Comparison of ENCODE assay signal across 8 cellular contexts in the genomic region with DNA sequence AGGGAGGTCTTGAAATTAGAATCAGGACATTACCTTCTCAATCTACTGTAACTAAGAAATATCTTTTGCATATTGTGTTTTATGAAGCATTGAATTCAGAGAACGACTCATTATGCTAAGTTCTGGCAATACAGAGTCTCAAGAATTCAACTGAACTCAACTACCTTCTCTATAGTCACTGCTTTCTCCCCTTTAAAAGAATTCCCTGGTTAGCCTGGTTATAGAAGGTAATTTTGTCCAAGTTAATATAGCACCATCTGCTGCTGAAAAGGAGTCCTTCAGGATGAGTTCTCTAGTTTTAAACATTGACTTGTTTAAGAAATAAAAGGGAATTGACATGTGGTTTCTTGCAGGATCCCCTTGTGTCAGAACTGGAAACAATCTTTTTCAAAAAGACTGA.
DNase-seq lines count a peak whose midpoint lies in the region; ATAC-seq, FAIRE-seq and TF ChIP-seq lines count a peak whose summit lies in the region.

No MANE protein-coding gene starts in this region.

- H3K36me3 ChIP-seq in GM12878 (ENCODE audit: control insufficient read depth in 2 of 2, insufficient read depth in 2 of 2, low read length in 1 of 2) = no peaks in the 10 kb centered on the region

- no peak overlapping the region for H3K9ac ChIP-seq in GM12878 (ENCODE audit: control insufficient read depth, insufficient read depth, low read length)

- no peak overlapping the region for H3K4me3 ChIP-seq in AG10803 (ENCODE audit: low read length)
- H3K4me3 ChIP-seq in GM12878 = no peak overlapping the region

- no peak for TF ChIP-seq POLR2A in GM12878 (IDR thresholded peaks at IDR 0.05; ENCODE audit: low read depth, low read length)

- RAD21 ChIA-PET in GM12878 (lab: Charles Lee; ENCODE audit: unreplicated experiment) = interaction anchor here (1.7 kb wide), 1 partner anchor 9 kb away, joined by 5 read pairs; no protein-coding TSS in a partner anchor

- ATAC-seq in GM12878 (no peak), left lobe of liver (peak; percentile 74), HG03521 (IDR thresholded peaks at IDR 0.05; ENCODE audit: unreplicated experiment) (no peak), GM19351 (IDR thresholded peaks at IDR 0.05; ENCODE audit: unreplicated experiment) (no peak)

- H3K9me3 ChIP-seq in GM12878 (replicated peaks; ENCODE audit: control insufficient read depth, insufficient read depth, low read length) = no peaks in the 10 kb centered on the region

- FAIRE-seq in GM12878 (lab: Jason Lieb, UNC) = no peak

- no peak overlapping the region for H3K27ac ChIP-seq in GM12878 (ENCODE audit: control insufficient read depth, insufficient read depth)

- H3K27me3 ChIP-seq in GM12878 (replicated peaks in 1 of 2; ENCODE audit: control insufficient read depth in 2 of 2, insufficient read depth in 2 of 2, low read length in 1 of 2) = peaks cover 3 to 4% of the 10 kb centered on the region in 2 experiments; a peak in 2 of 4 replicates

- CTCF ChIA-PET in GM12878 (lab: Yijun Ruan, JAX) = interaction anchor here (1.5 to 6.6 kb wide), 2 partner anchors 10 to 151 kb away, joined by 4 to 41 read pairs; no protein-coding TSS in a partner anchor

- SMC1A ChIA-PET in GM12878 (lab: Charles Lee; ENCODE audit: uncharacterized antibody, unreplicated experiment) = interaction anchor here (1.2 kb wide), 1 partner anchor 12 kb away, joined by 3 read pairs; no protein-coding TSS in a partner anchor

- no peaks in the 10 kb centered on the region for H3K4me1 ChIP-seq in GM12878 (ENCODE audit: control insufficient read depth, insufficient read depth, low read length)

- no peaks in the 10 kb centered on the region for H3K79me2 ChIP-seq in GM12878 (ENCODE audit: control insufficient read depth, insufficient read depth, low read length)

- no TSS peak for BruUV-seq in GM12878 (replicated peaks; lab: Mats Ljungman, UMichigan)

- TF ChIP-seq CTCF in AG10803 (conservative IDR thresholded peaks at IDR 0.05; ENCODE audit: low read length) (peak; percentile 83), GM12878 (IDR thresholded peaks at IDR 0.05 in 2 of 3, conservative IDR thresholded peaks at IDR 0.05 in 1 of 3; ENCODE audit: control insufficient read depth in 2 of 3, extremely low read depth in 1 of 3, insufficient read depth in 1 of 3, low read depth in 3 of 3, low read length in 3 of 3) (peak in 2 of 3 experiments; percentile 12 to 25; a peak in 2 of 6 replicates)

- no peak overlapping the region for H2AFZ ChIP-seq in GM12878 (ENCODE audit: control insufficient read depth, low read depth, low read length)

- POLR2A ChIA-PET in GM12878 (lab: Charles Lee) = no interaction called here

- in situ Hi-C loops in GM12878 (cut with MboI) = no loop called here

- H3K4me2 ChIP-seq in GM12878 (ENCODE audit: control insufficient read depth, insufficient read depth) = no peak overlapping the region

- no peaks in the 10 kb centered on the region for H4K20me1 ChIP-seq in GM12878 (ENCODE audit: control insufficient read depth, insufficient read depth)

- peak; percentile 44 for TF ChIP-seq RAD21 in GM12878 (IDR thresholded peaks at IDR 0.05; ENCODE audit: insufficient read depth, low read depth, low read length)

- DNase-seq in AG10803 (ENCODE audit: low read depth) (peak; percentile 73), Kasumi-1 (lab: John Stamatoyannopoulos, UW) (peak; percentile 64 to 73), GM12878 (ENCODE audit: low read depth, low spot score) (no peak), left lobe of liver (ENCODE audit: low spot score) (no peak), activated gamma-delta T cell (lab: John Stamatoyannopoulos, UW) (no peak)
- DNase-seq in activated T-cell treated with anti-CD3 and anti-CD28 coated beads, Interleukin-2, amount 50 U/mL, for 1 hour = no peak

- 0% methylated on average over 1 of the region's 1 CpG for WGBS in GM12878 (ENCODE audit: insufficient coverage, insufficient replicate concordance, low lambda C conversion rate, missing lambda C conversion rate)

- intact Hi-C loops in GM12878 (cut with micrococcal nuclease; ENCODE audit: unreplicated experiment) = no loop called here

- no peak for TF ChIP-seq EP300 in GM12878 (IDR thresholded peaks at IDR 0.05; ENCODE audit: borderline replicate concordance in 1 of 2, control insufficient read depth in 1 of 2, low read depth in 2 of 2, low read length in 2 of 2)

TF ChIP-seq in GM12878, 131 proteins besides CTCF, POLR2A, EP300 and RAD21:
- peak; percentile 12; the same call in 1 of the 2 replicates for TF ChIP-seq SMC3 (IDR thresholded peaks at IDR 0.05; ENCODE audit: borderline replicate concordance, low read length)
- TF ChIP-seq, protein P1, sequence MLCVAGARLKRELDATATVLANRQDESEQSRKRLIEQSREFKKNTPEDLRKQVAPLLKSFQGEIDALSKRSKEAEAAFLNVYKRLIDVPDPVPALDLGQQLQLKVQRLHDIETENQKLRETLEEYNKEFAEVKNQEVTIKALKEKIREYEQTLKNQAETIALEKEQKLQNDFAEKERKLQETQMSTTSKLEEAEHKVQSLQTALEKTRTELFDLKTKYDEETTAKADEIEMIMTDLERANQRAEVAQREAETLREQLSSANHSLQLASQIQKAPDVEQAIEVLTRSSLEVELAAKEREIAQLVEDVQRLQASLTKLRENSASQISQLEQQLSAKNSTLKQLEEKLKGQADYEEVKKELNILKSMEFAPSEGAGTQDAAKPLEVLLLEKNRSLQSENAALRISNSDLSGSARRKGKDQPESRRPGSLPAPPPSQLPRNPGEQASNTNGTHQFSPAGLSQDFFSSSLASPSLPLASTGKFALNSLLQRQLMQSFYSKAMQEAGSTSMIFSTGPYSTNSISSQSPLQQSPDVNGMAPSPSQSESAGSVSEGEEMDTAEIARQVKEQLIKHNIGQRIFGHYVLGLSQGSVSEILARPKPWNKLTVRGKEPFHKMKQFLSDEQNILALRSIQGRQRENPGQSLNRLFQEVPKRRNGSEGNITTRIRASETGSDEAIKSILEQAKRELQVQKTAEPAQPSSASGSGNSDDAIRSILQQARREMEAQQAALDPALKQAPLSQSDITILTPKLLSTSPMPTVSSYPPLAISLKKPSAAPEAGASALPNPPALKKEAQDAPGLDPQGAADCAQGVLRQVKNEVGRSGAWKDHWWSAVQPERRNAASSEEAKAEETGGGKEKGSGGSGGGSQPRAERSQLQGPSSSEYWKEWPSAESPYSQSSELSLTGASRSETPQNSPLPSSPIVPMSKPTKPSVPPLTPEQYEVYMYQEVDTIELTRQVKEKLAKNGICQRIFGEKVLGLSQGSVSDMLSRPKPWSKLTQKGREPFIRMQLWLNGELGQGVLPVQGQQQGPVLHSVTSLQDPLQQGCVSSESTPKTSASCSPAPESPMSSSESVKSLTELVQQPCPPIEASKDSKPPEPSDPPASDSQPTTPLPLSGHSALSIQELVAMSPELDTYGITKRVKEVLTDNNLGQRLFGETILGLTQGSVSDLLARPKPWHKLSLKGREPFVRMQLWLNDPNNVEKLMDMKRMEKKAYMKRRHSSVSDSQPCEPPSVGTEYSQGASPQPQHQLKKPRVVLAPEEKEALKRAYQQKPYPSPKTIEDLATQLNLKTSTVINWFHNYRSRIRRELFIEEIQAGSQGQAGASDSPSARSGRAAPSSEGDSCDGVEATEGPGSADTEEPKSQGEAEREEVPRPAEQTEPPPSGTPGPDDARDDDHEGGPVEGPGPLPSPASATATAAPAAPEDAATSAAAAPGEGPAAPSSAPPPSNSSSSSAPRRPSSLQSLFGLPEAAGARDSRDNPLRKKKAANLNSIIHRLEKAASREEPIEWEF (IDR thresholded peaks at IDR 0.05; ENCODE audit: insufficient replicate concordance, low read depth, low read length) = no peak
- TF ChIP-seq NR2C1 (IDR thresholded peaks at IDR 0.05) = no peak
- TF ChIP-seq TARDBP (IDR thresholded peaks at IDR 0.05; ENCODE audit: borderline replicate concordance) = no peak

Comparison
In these comparisons a context has a peak if more than half of its experiments do, and no peak if none do; other contexts are left out.
1. DNase-seq: peak in AG10803 (single experiment) and Kasumi-1 (2 of 2); none in GM12878 (single experiment), left lobe of liver (single experiment), activated gamma-delta T cell (single experiment) and activated T-cell treated with anti-CD3 and anti-CD28 coated beads, Interleukin-2, amount 50 U/mL, for 1 hour (single experiment).